Comparison of ENCODE assay signal across 20 cellular contexts in genomic region chrX:27132851-27133250, GRCh38.
DNase-seq lines count a peak whose midpoint lies in the region; ATAC-seq, FAIRE-seq and TF ChIP-seq lines count a peak whose summit lies in the region.
"Had no signal": no experiment of that assay in that cellular context is flagged by ENCODE, and none has a peak within 500 bp of the region (broad histone marks: within the 10 kb centered on the region; RNA-seq: fewer than 3 reads in every experiment).

No MANE protein-coding gene starts in this region.

- CTCF ChIA-PET in activated CD8-positive, alpha-beta memory T cell treated with anti-CD3 and anti-CD28 coated beads, Interleukin-2, amount 10 ng/mL, durations not matched to agents 7 days and 5 days (lab: Charles Lee): no interaction called here

- H3K4me3 ChIP-seq in brain microvascular endothelial cell (ENCODE audit: low read depth, low read length): no peak overlapping the region
- H3K4me3 ChIP-seq in fibroblast of pulmonary artery (replicated peaks; ENCODE audit: low read depth, low read length): no peak overlapping the region

- no peak overlapping the region for H3K27ac ChIP-seq in brain microvascular endothelial cell
- H3K27ac ChIP-seq: 22Rv1 had no signal

- peaks cover 44% of the 10 kb centered on the region for H3K9me3 Mint-ChIP-seq in mesothelial cell of epicardium
- peaks cover 2% of the 10 kb centered on the region for H3K9me3 Mint-ChIP-seq in activated CD8-positive, alpha-beta memory T cell treated with anti-CD3 and anti-CD28 coated beads, Interleukin-2, amount 10 ng/mL, durations not matched to agents 7 days and 5 days (ENCODE audit: low read depth)
- peaks cover 8 to 9% of the 10 kb centered on the region in 2 donors for H3K9me3 Mint-ChIP-seq in stimulated activated naive B cell treated with anti-CD40 and anti-IgM and Interleukin-4, amounts not matched to agents 10 μg/mL and 1 μg/mL and 100 μg/mL, for 72 hours

- H3K4me3 Mint-ChIP-seq in mesothelial cell of epicardium: no peak overlapping the region
- H3K4me3 Mint-ChIP-seq in activated CD8-positive, alpha-beta memory T cell treated with anti-CD3 and anti-CD28 coated beads, Interleukin-2, amount 10 ng/mL, durations not matched to agents 7 days and 5 days: no peak overlapping the region
- H3K4me3 Mint-ChIP-seq in stimulated activated naive B cell treated with anti-CD40 and anti-IgM and Interleukin-4, amounts not matched to agents 10 μg/mL and 1 μg/mL and 100 μg/mL, for 72 hours: no peak overlapping the region
- H3K4me3 Mint-ChIP-seq: CD14-positive monocyte; CD8-positive, alpha-beta T cell; H9 had no signal

- peaks cover 24% of the 10 kb centered on the region for H3K36me3 Mint-ChIP-seq in mesothelial cell of epicardium
- H3K36me3 Mint-ChIP-seq in activated CD8-positive, alpha-beta memory T cell treated with anti-CD3 and anti-CD28 coated beads, Interleukin-2, amount 10 ng/mL, durations not matched to agents 7 days and 5 days: no peaks in the 10 kb centered on the region
- no peaks in the 10 kb centered on the region for H3K36me3 Mint-ChIP-seq in stimulated activated naive B cell treated with anti-CD40 and anti-IgM and Interleukin-4, amounts not matched to agents 10 μg/mL and 1 μg/mL and 100 μg/mL, for 72 hours
- H3K36me3 Mint-ChIP-seq: CD14-positive monocyte; CD8-positive, alpha-beta T cell had no signal

- no peak for ATAC-seq in activated CD8-positive, alpha-beta memory T cell treated with anti-CD3 and anti-CD28 coated beads, Interleukin-2, amount 10 ng/mL, durations not matched to agents 7 days and 5 days
- no peak for ATAC-seq in stimulated activated naive B cell treated with anti-CD40 and anti-IgM and Interleukin-4, amounts not matched to agents 10 μg/mL and 1 μg/mL and 100 μg/mL, for 72 hours (replicated peaks)
- no peak for ATAC-seq in HG02798 (IDR thresholded peaks at IDR 0.05; ENCODE audit: poor library complexity, unreplicated experiment)
- ATAC-seq: CD8-positive, alpha-beta T cell had no signal

- no peaks in the 10 kb centered on the region for H3K27me3 Mint-ChIP-seq in mesothelial cell of epicardium (ENCODE audit: low read depth)
- no peaks in the 10 kb centered on the region for H3K27me3 Mint-ChIP-seq in activated CD8-positive, alpha-beta memory T cell treated with anti-CD3 and anti-CD28 coated beads, Interleukin-2, amount 10 ng/mL, durations not matched to agents 7 days and 5 days
- H3K27me3 Mint-ChIP-seq in stimulated activated naive B cell treated with anti-CD40 and anti-IgM and Interleukin-4, amounts not matched to agents 10 μg/mL and 1 μg/mL and 100 μg/mL, for 72 hours: no peaks in the 10 kb centered on the region

- no peak for FAIRE-seq in HTR-8/SVneo (lab: Jason Lieb, UNC)
- FAIRE-seq: D721Med, G401.6, GM12891 had no signal

- peaks cover 20% of the 10 kb centered on the region for H3K4me1 Mint-ChIP-seq in mesothelial cell of epicardium
- no peaks in the 10 kb centered on the region for H3K4me1 Mint-ChIP-seq in activated CD8-positive, alpha-beta memory T cell treated with anti-CD3 and anti-CD28 coated beads, Interleukin-2, amount 10 ng/mL, durations not matched to agents 7 days and 5 days
- no peaks in the 10 kb centered on the region for H3K4me1 Mint-ChIP-seq in stimulated activated naive B cell treated with anti-CD40 and anti-IgM and Interleukin-4, amounts not matched to agents 10 μg/mL and 1 μg/mL and 100 μg/mL, for 72 hours
- H3K4me1 Mint-ChIP-seq: CD14-positive monocyte had no signal

- H3K27me3 ChIP-seq in brain microvascular endothelial cell (replicated peaks): no peaks in the 10 kb centered on the region

- in situ Hi-C loops in brain microvascular endothelial cell (cut with HindIII; ENCODE audit: low pct_ligation_motif_present, low sequenced_read_pairs): no loop called here

- no peak for TF ChIP-seq CTCF in brain microvascular endothelial cell (IDR thresholded peaks at IDR 0.05; ENCODE audit: low read depth, low read length, missing control alignments)
- no peak for TF ChIP-seq CTCF in fibroblast of pulmonary artery (IDR thresholded peaks at IDR 0.05; ENCODE audit: low read length, missing control alignments)
- TF ChIP-seq CTCF in mesothelial cell of epicardium (IDR thresholded peaks at IDR 0.05; ENCODE audit: unreplicated experiment): no peak

- peak; percentile 10 for DNase-seq in HTR-8/SVneo (ENCODE audit: insufficient read length, low spot score)
- DNase-seq in brain microvascular endothelial cell: peak; percentile 2
- DNase-seq in fibroblast of pulmonary artery (ENCODE audit: low read depth): peak; percentile 0
- no peak for DNase-seq in mesothelial cell of epicardium (ENCODE audit: low spot score in 2 of 2, unreplicated experiment in 2 of 2)
- DNase-seq in activated CD8-positive, alpha-beta memory T cell treated with anti-CD3 and anti-CD28 coated beads, Interleukin-2, amount 10 ng/mL, durations not matched to agents 7 days and 5 days: no peak
- no peak for DNase-seq in NCI-H2171 treated with DMSO at 0.1 percent for 48 hours (lab: John Stamatoyannopoulos, UW)
- no peak for DNase-seq in stimulated activated naive B cell treated with anti-CD40 and anti-IgM and Interleukin-4, amounts not matched to agents 10 μg/mL and 1 μg/mL and 100 μg/mL, for 72 hours
- DNase-seq: CD8-positive, alpha-beta T cell; COR-L47; DMS153; DMS79 treated with DMSO at 0.1 percent for 48 hours; EL; GOT3; H9 had no signal

- no peaks in the 10 kb centered on the region for H3K36me3 ChIP-seq in brain microvascular endothelial cell (replicated peaks)

- peak overlapping the region; percentile 84 for H3K27ac Mint-ChIP-seq in mesothelial cell of epicardium
- H3K27ac Mint-ChIP-seq in activated CD8-positive, alpha-beta memory T cell treated with anti-CD3 and anti-CD28 coated beads, Interleukin-2, amount 10 ng/mL, durations not matched to agents 7 days and 5 days: no peak overlapping the region
- no peak overlapping the region for H3K27ac Mint-ChIP-seq in stimulated activated naive B cell treated with anti-CD40 and anti-IgM and Interleukin-4, amounts not matched to agents 10 μg/mL and 1 μg/mL and 100 μg/mL, for 72 hours
- H3K27ac Mint-ChIP-seq: CD14-positive monocyte; CD8-positive, alpha-beta T cell; H9 had no signal

Comparison
In these comparisons a context has a peak if more than half of its experiments do, and no peak if none do; other contexts are left out.
1. DNase-seq: peak in HTR-8/SVneo (single experiment), brain microvascular endothelial cell (single experiment) and fibroblast of pulmonary artery (single experiment); none in mesothelial cell of epicardium (0 of 2), activated CD8-positive, alpha-beta memory T cell treated with anti-CD3 and anti-CD28 coated beads, Interleukin-2, amount 10 ng/mL, durations not matched to agents 7 days and 5 days (single experiment), NCI-H2171 treated with DMSO at 0.1 percent for 48 hours (single experiment) and stimulated activated naive B cell treated with anti-CD40 and anti-IgM and Interleukin-4, amounts not matched to agents 10 μg/mL and 1 μg/mL and 100 μg/mL, for 72 hours (single experiment).